18 cellular contexts compared by ENCODE assay signal in the genomic region with DNA sequence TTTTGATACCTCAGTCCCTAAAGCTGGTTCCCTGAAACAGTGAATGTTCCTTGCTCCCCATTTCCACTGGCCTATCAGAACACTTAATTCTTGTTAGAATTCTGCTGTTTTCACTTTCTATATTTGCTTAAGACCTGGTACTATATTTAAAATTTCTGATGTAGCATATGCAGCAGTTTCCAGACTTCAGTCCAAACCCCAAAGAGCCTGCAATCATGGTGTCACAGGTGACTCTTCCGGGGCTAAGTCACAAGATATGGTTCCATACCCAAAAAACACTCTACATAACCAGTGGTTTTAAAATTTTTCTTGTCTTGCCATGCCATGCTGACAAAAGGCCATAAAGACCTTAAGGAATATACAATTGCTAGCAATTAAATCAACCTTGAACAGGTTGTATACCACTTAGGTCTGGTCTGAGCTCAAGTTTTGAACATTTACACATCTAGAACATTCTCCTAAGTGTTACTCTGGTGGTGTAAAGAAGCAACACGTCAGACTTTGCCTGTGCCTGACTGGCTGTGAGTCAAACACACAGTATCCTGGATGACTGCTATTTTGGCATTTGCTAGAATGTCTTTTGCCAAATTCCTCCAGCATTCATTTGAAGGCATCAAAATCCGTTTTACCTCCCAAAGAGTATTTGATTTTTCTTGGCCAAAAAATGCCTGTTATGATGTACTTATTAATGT.
DNase-seq lines count a peak whose midpoint lies in the region; ATAC-seq and TF ChIP-seq lines count a peak whose summit lies in the region.
"Had no signal": no experiment of that assay in that cellular context is flagged by ENCODE, and none has a peak within 500 bp of the region (broad histone marks: within the 10 kb centered on the region; RNA-seq: fewer than 3 reads in every experiment).

No MANE protein-coding gene starts in this region.

- no peak for TF ChIP-seq CTCF in RWPE2 (IDR thresholded peaks at IDR 0.05; ENCODE audit: poor library complexity, severe bottlenecking)
- TF ChIP-seq CTCF in parathyroid adenoma (IDR thresholded peaks at IDR 0.05): no peak
- TF ChIP-seq CTCF in GM10266 (IDR thresholded peaks at IDR 0.05; ENCODE audit: control insufficient read depth, insufficient read depth, low read depth, missing control alignments): no peak

- H3K27ac ChIP-seq in RWPE2 (ENCODE audit: poor library complexity, severe bottlenecking) (peak overlapping the region; percentile 4), parathyroid adenoma (peak overlapping the region; percentile 89), aorta (ENCODE audit: low read depth in 1 of 2, low read length in 2 of 2) (peak overlapping the region in 1 of 2 donors; percentile 11)
- H3K27ac ChIP-seq: cardiac muscle cell, KMS-11, WERI-Rb-1 had no signal

- H3K27me3 ChIP-seq in RWPE2 (ENCODE audit: insufficient read depth, poor library complexity, severe bottlenecking) (no peaks in the 10 kb centered on the region), parathyroid adenoma (ENCODE audit: control insufficient read depth, insufficient read depth, low read length) (no peaks in the 10 kb centered on the region), aorta (ENCODE audit: control insufficient read depth in 1 of 2, insufficient read depth in 2 of 2, low read length in 1 of 2) (no peaks in the 10 kb centered on the region)
- H3K27me3 ChIP-seq: cardiac muscle cell had no signal

- no peak overlapping the region for H2AFZ ChIP-seq in parathyroid adenoma

- WGBS in aorta, 2 donors: 26 to 28% methylated on average over 3 of the region's 3 CpGs

- intact Hi-C loops in aorta (cut with DNase I): no loop called here

- H3K36me3 ChIP-seq in RWPE2 (ENCODE audit: low read depth) (no peaks in the 10 kb centered on the region), parathyroid adenoma (ENCODE audit: control insufficient read depth, insufficient read depth, low read length) (no peaks in the 10 kb centered on the region), aorta (ENCODE audit: control insufficient read depth in 1 of 2, insufficient read depth in 2 of 2, low read length in 1 of 2) (no peaks in the 10 kb centered on the region)
- H3K36me3 ChIP-seq: cardiac muscle cell, HAP-1, WERI-Rb-1 had no signal

- peak; percentile 46 for DNase-seq in GM04503 (ENCODE audit: low read depth)
- no peak for DNase-seq in RWPE2 (ENCODE audit: low spot score)
- peak; percentile 54 for DNase-seq in fibroblast of gingiva (ENCODE audit: low read depth)
- DNase-seq in aorta: no peak
- no peak for DNase-seq in activated naive CD4-positive, alpha-beta T cell treated with anti-CD3 and anti-CD28 coated beads, Interleukin-2, amount 50 U/mL, for 16 hours
- no peak for DNase-seq in GM10266 (ENCODE audit: extremely low spot score)
- DNase-seq: activated T-cell treated with anti-CD3 and anti-CD28 coated beads for 4 hours; CD8-positive, alpha-beta memory T cell; NCI-H345; SHP77 treated with DMSO at 0.1 percent for 48 hours; stimulated activated CD4-positive, alpha-beta T cell treated with anti-CD3 and anti-CD28 coated beads, Interleukin-2, amount 100 ng/mL, for 24 hours; stimulated activated naive CD4-positive, alpha-beta T cell; WERI-Rb-1 had no signal

- H3K4me2 ChIP-seq in parathyroid adenoma (ENCODE audit: low read length): no peak overlapping the region
- H3K4me2 ChIP-seq: KMS-11 had no signal

- ATAC-seq in RWPE2 (ENCODE audit: low read depth): peak; percentile 87
- ATAC-seq in aorta (ENCODE audit: low FRiP score): no peak
- ATAC-seq in HG03025 (IDR thresholded peaks at IDR 0.05; ENCODE audit: low FRiP score, unreplicated experiment): no peak

- H3K9me3 ChIP-seq in RWPE2 (ENCODE audit: severe bottlenecking): no peaks in the 10 kb centered on the region
- H3K9me3 ChIP-seq in parathyroid adenoma (ENCODE audit: control insufficient read depth, low read length): no peaks in the 10 kb centered on the region
- no peaks in the 10 kb centered on the region for H3K9me3 ChIP-seq in aorta (ENCODE audit: control insufficient read depth, low read length)
- H3K9me3 ChIP-seq: HAP-1 had no signal

- no peak overlapping the region for H3K9ac ChIP-seq in parathyroid adenoma
- H3K9ac ChIP-seq: KMS-11 had no signal

- peaks cover 27% of the 10 kb centered on the region for H3K4me1 ChIP-seq in RWPE2 (ENCODE audit: insufficient read depth, poor library complexity, severe bottlenecking)
- H3K4me1 ChIP-seq in parathyroid adenoma: peaks cover 8% of the 10 kb centered on the region
- H3K4me1 ChIP-seq in aorta (ENCODE audit: control insufficient read depth in 1 of 2, insufficient read depth in 2 of 2, low read length in 2 of 2): peaks cover 2 to 6% of the 10 kb centered on the region in 2 donors
- H3K4me1 ChIP-seq: HAP-1 had no signal

- no peak overlapping the region for H3K4me3 ChIP-seq in RWPE2 (ENCODE audit: severe bottlenecking)
- no peak overlapping the region for H3K4me3 ChIP-seq in parathyroid adenoma (ENCODE audit: low read depth, low read length)
- H3K4me3 ChIP-seq in aorta (ENCODE audit: low read length in 2 of 2): no peak overlapping the region
- H3K4me3 ChIP-seq: cardiac muscle cell, HAP-1 had no signal

- no peaks in the 10 kb centered on the region for H3K79me2 ChIP-seq in parathyroid adenoma

Comparison
In these comparisons a context has a peak if more than half of its experiments do, and no peak if none do; other contexts are left out.
1. DNase-seq: peak in GM04503 (single experiment) and fibroblast of gingiva (single experiment); none in RWPE2 (single experiment), aorta (0 of 2), activated naive CD4-positive, alpha-beta T cell treated with anti-CD3 and anti-CD28 coated beads, Interleukin-2, amount 50 U/mL, for 16 hours (single experiment) and GM10266 (single experiment).